ENCODE assay signal across 1 cellular context in the genomic region with DNA sequence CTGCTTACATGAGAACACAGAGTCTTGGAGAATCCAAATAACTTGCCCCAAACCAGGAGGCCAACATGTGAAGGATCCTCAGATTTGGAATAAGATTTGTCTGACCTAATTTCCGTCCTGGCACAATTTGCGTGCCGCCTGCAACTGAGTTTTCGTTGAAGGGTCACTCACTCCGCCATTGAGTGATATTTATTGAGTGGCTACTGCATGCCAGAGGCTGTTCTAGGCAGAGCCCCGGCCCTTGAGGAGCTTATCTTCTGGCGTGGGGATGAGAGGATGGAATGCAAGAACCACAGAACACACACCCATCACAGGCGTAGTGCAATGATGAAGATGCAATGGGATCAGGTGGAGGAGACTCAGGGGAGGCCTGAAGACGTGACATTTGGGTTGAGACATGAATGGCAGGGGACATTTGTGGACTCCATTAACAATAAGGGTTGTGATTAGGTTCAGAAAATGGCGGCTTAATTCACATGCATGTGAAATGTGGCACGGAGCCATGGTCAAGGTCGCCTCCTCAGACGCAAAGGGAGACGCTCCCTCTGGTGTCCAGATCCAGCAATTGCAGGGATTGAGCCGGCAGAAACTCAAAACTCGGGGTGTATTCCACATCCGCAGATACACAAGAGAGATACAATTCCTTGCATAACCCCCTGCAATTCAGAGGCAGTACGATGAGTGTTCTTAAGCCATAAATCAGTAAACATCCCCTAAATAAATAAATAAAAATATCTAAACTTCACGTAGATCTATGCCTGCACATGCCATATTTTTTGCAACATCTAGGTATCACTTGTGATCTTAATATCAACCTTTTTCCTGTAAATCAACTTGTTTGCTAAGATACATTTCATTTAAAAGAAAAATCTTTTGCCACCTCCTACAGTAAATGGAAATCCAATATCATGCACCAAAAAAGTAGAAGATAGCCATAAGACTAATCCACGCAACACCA.
TF ChIP-seq lines count a peak whose summit lies in the region.

No MANE protein-coding gene starts in this region.

TF ChIP-seq in HepG2, 621 proteins besides CTCF, POLR2A, EP300 and RAD21 (continued from another document and continues in another):
- TF ChIP-seq, protein P1, sequence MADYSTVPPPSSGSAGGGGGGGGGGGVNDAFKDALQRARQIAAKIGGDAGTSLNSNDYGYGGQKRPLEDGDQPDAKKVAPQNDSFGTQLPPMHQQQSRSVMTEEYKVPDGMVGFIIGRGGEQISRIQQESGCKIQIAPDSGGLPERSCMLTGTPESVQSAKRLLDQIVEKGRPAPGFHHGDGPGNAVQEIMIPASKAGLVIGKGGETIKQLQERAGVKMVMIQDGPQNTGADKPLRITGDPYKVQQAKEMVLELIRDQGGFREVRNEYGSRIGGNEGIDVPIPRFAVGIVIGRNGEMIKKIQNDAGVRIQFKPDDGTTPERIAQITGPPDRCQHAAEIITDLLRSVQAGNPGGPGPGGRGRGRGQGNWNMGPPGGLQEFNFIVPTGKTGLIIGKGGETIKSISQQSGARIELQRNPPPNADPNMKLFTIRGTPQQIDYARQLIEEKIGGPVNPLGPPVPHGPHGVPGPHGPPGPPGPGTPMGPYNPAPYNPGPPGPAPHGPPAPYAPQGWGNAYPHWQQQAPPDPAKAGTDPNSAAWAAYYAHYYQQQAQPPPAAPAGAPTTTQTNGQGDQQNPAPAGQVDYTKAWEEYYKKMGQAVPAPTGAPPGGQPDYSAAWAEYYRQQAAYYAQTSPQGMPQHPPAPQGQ (CRISPR knock-in tag; IDR thresholded peaks at IDR 0.05; ENCODE audit: borderline replicate concordance), result 0 out of 2 replicates have a peak, but pooled peaks have one; percentile 61
- TF ChIP-seq POGZ (CRISPR knock-in tag; IDR thresholded peaks at IDR 0.05), result 0 out of 2 replicates have a peak, but pooled peaks have one; percentile 33
- TF ChIP-seq, protein P2, sequence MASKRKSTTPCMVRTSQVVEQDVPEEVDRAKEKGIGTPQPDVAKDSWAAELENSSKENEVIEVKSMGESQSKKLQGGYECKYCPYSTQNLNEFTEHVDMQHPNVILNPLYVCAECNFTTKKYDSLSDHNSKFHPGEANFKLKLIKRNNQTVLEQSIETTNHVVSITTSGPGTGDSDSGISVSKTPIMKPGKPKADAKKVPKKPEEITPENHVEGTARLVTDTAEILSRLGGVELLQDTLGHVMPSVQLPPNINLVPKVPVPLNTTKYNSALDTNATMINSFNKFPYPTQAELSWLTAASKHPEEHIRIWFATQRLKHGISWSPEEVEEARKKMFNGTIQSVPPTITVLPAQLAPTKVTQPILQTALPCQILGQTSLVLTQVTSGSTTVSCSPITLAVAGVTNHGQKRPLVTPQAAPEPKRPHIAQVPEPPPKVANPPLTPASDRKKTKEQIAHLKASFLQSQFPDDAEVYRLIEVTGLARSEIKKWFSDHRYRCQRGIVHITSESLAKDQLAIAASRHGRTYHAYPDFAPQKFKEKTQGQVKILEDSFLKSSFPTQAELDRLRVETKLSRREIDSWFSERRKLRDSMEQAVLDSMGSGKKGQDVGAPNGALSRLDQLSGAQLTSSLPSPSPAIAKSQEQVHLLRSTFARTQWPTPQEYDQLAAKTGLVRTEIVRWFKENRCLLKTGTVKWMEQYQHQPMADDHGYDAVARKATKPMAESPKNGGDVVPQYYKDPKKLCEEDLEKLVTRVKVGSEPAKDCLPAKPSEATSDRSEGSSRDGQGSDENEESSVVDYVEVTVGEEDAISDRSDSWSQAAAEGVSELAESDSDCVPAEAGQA (IDR thresholded peaks at IDR 0.05; ENCODE audit: low read depth), result peak; percentile 53; the same call in 1 of the 2 replicates
- TF ChIP-seq, protein P2 (CRISPR knock-in tag; IDR thresholded peaks at IDR 0.05; ENCODE audit: borderline replicate concordance), result no peak
- TF ChIP-seq, protein P3, sequence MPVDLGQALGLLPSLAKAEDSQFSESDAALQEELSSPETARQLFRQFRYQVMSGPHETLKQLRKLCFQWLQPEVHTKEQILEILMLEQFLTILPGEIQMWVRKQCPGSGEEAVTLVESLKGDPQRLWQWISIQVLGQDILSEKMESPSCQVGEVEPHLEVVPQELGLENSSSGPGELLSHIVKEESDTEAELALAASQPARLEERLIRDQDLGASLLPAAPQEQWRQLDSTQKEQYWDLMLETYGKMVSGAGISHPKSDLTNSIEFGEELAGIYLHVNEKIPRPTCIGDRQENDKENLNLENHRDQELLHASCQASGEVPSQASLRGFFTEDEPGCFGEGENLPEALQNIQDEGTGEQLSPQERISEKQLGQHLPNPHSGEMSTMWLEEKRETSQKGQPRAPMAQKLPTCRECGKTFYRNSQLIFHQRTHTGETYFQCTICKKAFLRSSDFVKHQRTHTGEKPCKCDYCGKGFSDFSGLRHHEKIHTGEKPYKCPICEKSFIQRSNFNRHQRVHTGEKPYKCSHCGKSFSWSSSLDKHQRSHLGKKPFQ (CRISPR knock-in tag; IDR thresholded peaks at IDR 0.05; ENCODE audit: insufficient replicate concordance), result no peak
- TF ChIP-seq ZNF747 (CRISPR knock-in tag; IDR thresholded peaks at IDR 0.05; ENCODE audit: borderline replicate concordance), result no peak
- peak; percentile 26; the same call in 1 of the 2 replicates for TF ChIP-seq BHLHE40 (IDR thresholded peaks at IDR 0.05; ENCODE audit: low read length)
- TF ChIP-seq XRCC5 (optimal IDR thresholded peaks at IDR 0.05; ENCODE audit: low read length), result peak; percentile 80
- TF ChIP-seq, protein P4, sequence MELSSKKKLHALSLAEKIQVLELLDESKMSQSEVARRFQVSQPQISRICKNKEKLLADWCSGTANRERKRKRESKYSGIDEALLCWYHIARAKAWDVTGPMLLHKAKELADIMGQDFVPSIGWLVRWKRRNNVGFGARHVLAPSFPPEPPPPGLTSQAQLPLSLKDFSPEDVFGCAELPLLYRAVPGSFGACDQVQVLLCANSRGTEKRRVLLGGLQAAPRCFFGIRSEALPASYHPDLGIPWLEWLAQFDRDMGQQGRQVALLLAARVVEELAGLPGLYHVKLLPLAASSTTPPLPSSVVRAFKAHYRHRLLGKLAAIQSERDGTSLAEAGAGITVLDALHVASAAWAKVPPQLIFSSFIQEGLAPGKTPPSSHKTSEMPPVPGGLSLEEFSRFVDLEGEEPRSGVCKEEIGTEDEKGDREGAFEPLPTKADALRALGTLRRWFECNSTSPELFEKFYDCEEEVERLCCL (CRISPR knock-in tag; IDR thresholded peaks at IDR 0.05; ENCODE audit: borderline replicate concordance), result no peak
- TF ChIP-seq, protein P5, sequence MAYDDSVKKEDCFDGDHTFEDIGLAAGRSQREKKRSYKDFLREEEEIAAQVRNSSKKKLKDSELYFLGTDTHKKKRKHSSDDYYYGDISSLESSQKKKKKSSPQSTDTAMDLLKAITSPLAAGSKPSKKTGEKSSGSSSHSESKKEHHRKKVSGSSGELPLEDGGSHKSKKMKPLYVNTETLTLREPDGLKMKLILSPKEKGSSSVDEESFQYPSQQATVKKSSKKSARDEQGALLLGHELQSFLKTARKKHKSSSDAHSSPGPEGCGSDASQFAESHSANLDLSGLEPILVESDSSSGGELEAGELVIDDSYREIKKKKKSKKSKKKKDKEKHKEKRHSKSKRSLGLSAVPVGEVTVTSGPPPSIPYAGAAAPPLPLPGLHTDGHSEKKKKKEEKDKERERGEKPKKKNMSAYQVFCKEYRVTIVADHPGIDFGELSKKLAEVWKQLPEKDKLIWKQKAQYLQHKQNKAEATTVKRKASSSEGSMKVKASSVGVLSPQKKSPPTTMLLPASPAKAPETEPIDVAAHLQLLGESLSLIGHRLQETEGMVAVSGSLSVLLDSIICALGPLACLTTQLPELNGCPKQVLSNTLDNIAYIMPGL (CRISPR knock-in tag; IDR thresholded peaks at IDR 0.05; ENCODE audit: borderline replicate concordance in 1 of 2, low read depth in 1 of 2), result peak in 1 of 2 experiments; percentile 47; a peak in 1 of 4 replicates
- TF ChIP-seq, protein P6, sequence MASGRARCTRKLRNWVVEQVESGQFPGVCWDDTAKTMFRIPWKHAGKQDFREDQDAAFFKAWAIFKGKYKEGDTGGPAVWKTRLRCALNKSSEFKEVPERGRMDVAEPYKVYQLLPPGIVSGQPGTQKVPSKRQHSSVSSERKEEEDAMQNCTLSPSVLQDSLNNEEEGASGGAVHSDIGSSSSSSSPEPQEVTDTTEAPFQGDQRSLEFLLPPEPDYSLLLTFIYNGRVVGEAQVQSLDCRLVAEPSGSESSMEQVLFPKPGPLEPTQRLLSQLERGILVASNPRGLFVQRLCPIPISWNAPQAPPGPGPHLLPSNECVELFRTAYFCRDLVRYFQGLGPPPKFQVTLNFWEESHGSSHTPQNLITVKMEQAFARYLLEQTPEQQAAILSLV (CRISPR knock-in tag; IDR thresholded peaks at IDR 0.05; ENCODE audit: borderline replicate concordance), result no peak
- 0 out of 2 replicates have a peak, but pooled peaks have one; percentile 28 for TF ChIP-seq ZNF446 (CRISPR knock-in tag; IDR thresholded peaks at IDR 0.05)
- TF ChIP-seq YY1 (IDR thresholded peaks at IDR 0.05; ENCODE audit: insufficient read depth, insufficient replicate concordance, low read depth, low read length), result peak; percentile 84
- TF ChIP-seq NR1H2 (CRISPR knock-in tag; IDR thresholded peaks at IDR 0.05; ENCODE audit: borderline replicate concordance, low read depth), result no peak
- no peak for TF ChIP-seq ZNF17 (CRISPR knock-in tag; IDR thresholded peaks at IDR 0.05)
- 0 out of 2 replicates have a peak, but pooled peaks have one; percentile 49 for TF ChIP-seq ERF (CRISPR knock-in tag; IDR thresholded peaks at IDR 0.05)
- peak; percentile 85 for TF ChIP-seq STAG1 (CRISPR knock-in tag; IDR thresholded peaks at IDR 0.05)
- TF ChIP-seq, protein P7, sequence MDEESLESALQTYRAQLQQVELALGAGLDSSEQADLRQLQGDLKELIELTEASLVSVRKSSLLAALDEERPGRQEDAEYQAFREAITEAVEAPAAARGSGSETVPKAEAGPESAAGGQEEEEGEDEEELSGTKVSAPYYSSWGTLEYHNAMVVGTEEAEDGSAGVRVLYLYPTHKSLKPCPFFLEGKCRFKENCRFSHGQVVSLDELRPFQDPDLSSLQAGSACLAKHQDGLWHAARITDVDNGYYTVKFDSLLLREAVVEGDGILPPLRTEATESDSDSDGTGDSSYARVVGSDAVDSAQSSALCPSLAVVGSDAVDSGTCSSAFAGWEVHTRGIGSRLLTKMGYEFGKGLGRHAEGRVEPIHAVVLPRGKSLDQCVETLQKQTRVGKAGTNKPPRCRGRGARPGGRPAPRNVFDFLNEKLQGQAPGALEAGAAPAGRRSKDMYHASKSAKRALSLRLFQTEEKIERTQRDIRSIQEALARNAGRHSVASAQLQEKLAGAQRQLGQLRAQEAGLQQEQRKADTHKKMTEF (CRISPR knock-in tag; IDR thresholded peaks at IDR 0.05), result 0 out of 2 replicates have a peak, but pooled peaks have one; percentile 27
- TF ChIP-seq TOPORS (CRISPR knock-in tag; IDR thresholded peaks at IDR 0.05), result no peak
- TF ChIP-seq, protein P8, sequence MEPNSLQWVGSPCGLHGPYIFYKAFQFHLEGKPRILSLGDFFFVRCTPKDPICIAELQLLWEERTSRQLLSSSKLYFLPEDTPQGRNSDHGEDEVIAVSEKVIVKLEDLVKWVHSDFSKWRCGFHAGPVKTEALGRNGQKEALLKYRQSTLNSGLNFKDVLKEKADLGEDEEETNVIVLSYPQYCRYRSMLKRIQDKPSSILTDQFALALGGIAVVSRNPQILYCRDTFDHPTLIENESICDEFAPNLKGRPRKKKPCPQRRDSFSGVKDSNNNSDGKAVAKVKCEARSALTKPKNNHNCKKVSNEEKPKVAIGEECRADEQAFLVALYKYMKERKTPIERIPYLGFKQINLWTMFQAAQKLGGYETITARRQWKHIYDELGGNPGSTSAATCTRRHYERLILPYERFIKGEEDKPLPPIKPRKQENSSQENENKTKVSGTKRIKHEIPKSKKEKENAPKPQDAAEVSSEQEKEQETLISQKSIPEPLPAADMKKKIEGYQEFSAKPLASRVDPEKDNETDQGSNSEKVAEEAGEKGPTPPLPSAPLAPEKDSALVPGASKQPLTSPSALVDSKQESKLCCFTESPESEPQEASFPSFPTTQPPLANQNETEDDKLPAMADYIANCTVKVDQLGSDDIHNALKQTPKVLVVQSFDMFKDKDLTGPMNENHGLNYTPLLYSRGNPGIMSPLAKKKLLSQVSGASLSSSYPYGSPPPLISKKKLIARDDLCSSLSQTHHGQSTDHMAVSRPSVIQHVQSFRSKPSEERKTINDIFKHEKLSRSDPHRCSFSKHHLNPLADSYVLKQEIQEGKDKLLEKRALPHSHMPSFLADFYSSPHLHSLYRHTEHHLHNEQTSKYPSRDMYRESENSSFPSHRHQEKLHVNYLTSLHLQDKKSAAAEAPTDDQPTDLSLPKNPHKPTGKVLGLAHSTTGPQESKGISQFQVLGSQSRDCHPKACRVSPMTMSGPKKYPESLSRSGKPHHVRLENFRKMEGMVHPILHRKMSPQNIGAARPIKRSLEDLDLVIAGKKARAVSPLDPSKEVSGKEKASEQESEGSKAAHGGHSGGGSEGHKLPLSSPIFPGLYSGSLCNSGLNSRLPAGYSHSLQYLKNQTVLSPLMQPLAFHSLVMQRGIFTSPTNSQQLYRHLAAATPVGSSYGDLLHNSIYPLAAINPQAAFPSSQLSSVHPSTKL (CRISPR knock-in tag; IDR thresholded peaks at IDR 0.05), result peak; percentile 60
- TF ChIP-seq ZNF350 (CRISPR knock-in tag; IDR thresholded peaks at IDR 0.05; ENCODE audit: borderline replicate concordance, low read depth), result 0 out of 2 replicates have a peak, but pooled peaks have one; percentile 13
- TF ChIP-seq RNF2 (conservative IDR thresholded peaks at IDR 0.05; ENCODE audit: low read depth), result 0 out of 2 replicates have a peak, but pooled peaks have one; percentile 33
- TF ChIP-seq TBL1XR1 (IDR thresholded peaks at IDR 0.05; ENCODE audit: borderline replicate concordance, low read length, partially characterized antibody), result peak; percentile 52
- no peak for TF ChIP-seq FOSL1 (CRISPR knock-in tag; IDR thresholded peaks at IDR 0.05; ENCODE audit: borderline replicate concordance)
- no peak for TF ChIP-seq ZSCAN30 (CRISPR knock-in tag; IDR thresholded peaks at IDR 0.05)
- 0 out of 2 replicates have a peak, but pooled peaks have one; percentile 38 for TF ChIP-seq ZNF572 (CRISPR knock-in tag; IDR thresholded peaks at IDR 0.05)
- TF ChIP-seq DNMT1 (CRISPR knock-in tag; IDR thresholded peaks at IDR 0.05), result no peak
- TF ChIP-seq LCORL (IDR thresholded peaks at IDR 0.05), result no peak
- no peak for TF ChIP-seq LCORL (CRISPR knock-in tag; IDR thresholded peaks at IDR 0.05)
- peak; percentile 62; the same call in 1 of the 2 replicates for TF ChIP-seq RXRB (CRISPR knock-in tag; IDR thresholded peaks at IDR 0.05; ENCODE audit: borderline replicate concordance)
- TF ChIP-seq JUND (CRISPR knock-in tag; IDR thresholded peaks at IDR 0.05), result no peak
- TF ChIP-seq FOXA3 (CRISPR knock-in tag; IDR thresholded peaks at IDR 0.05), result no peak
- TF ChIP-seq ZBTB20 (CRISPR knock-in tag; IDR thresholded peaks at IDR 0.05; ENCODE audit: borderline replicate concordance, low read depth), result 0 out of 2 replicates have a peak, but pooled peaks have one; percentile 37
- TF ChIP-seq ZBTB21 (CRISPR knock-in tag; IDR thresholded peaks at IDR 0.05), result no peak
